In the genomic region with DNA sequence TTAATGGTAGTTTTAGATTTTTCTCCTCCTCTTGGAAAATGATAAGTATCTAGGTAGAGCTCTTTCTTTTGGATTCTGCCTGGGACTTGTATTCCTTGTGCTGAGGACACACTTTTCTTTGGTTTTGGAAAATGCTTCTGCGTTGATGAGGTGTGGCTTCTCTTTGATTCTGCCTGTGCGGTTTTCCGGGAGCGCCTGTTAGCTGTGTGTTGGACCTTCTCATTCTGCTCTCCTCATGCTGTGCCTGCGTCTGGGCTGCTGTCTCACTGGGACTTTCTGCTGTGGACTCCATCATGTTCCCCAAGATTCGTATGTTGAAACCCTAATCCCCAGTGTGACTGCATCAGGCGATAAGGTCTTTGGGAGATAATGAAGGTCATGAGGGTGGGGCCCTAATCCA, we compare ENCODE assay signal across 2 cellular contexts.
TF ChIP-seq lines count a peak whose summit lies in the region.

No MANE protein-coding gene starts in this region.

TF ChIP-seq in GM23338, 12 proteins besides CTCF, POLR2A, EP300 and RAD21:
- TF ChIP-seq, protein P1, sequence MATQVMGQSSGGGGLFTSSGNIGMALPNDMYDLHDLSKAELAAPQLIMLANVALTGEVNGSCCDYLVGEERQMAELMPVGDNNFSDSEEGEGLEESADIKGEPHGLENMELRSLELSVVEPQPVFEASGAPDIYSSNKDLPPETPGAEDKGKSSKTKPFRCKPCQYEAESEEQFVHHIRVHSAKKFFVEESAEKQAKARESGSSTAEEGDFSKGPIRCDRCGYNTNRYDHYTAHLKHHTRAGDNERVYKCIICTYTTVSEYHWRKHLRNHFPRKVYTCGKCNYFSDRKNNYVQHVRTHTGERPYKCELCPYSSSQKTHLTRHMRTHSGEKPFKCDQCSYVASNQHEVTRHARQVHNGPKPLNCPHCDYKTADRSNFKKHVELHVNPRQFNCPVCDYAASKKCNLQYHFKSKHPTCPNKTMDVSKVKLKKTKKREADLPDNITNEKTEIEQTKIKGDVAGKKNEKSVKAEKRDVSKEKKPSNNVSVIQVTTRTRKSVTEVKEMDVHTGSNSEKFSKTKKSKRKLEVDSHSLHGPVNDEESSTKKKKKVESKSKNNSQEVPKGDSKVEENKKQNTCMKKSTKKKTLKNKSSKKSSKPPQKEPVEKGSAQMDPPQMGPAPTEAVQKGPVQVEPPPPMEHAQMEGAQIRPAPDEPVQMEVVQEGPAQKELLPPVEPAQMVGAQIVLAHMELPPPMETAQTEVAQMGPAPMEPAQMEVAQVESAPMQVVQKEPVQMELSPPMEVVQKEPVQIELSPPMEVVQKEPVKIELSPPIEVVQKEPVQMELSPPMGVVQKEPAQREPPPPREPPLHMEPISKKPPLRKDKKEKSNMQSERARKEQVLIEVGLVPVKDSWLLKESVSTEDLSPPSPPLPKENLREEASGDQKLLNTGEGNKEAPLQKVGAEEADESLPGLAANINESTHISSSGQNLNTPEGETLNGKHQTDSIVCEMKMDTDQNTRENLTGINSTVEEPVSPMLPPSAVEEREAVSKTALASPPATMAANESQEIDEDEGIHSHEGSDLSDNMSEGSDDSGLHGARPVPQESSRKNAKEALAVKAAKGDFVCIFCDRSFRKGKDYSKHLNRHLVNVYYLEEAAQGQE (IDR thresholded peaks at IDR 0.05; ENCODE audit: unreplicated experiment) = no peak
- peak; percentile 42; the same call in 1 of the 2 replicates for TF ChIP-seq ZNF331 (CRISPR knock-in tag; IDR thresholded peaks at IDR 0.05; ENCODE audit: low read depth)
- no peak for TF ChIP-seq EZH2phosphoT487 (IDR thresholded peaks at IDR 0.05; ENCODE audit: unreplicated experiment)
- TF ChIP-seq, protein P2, sequence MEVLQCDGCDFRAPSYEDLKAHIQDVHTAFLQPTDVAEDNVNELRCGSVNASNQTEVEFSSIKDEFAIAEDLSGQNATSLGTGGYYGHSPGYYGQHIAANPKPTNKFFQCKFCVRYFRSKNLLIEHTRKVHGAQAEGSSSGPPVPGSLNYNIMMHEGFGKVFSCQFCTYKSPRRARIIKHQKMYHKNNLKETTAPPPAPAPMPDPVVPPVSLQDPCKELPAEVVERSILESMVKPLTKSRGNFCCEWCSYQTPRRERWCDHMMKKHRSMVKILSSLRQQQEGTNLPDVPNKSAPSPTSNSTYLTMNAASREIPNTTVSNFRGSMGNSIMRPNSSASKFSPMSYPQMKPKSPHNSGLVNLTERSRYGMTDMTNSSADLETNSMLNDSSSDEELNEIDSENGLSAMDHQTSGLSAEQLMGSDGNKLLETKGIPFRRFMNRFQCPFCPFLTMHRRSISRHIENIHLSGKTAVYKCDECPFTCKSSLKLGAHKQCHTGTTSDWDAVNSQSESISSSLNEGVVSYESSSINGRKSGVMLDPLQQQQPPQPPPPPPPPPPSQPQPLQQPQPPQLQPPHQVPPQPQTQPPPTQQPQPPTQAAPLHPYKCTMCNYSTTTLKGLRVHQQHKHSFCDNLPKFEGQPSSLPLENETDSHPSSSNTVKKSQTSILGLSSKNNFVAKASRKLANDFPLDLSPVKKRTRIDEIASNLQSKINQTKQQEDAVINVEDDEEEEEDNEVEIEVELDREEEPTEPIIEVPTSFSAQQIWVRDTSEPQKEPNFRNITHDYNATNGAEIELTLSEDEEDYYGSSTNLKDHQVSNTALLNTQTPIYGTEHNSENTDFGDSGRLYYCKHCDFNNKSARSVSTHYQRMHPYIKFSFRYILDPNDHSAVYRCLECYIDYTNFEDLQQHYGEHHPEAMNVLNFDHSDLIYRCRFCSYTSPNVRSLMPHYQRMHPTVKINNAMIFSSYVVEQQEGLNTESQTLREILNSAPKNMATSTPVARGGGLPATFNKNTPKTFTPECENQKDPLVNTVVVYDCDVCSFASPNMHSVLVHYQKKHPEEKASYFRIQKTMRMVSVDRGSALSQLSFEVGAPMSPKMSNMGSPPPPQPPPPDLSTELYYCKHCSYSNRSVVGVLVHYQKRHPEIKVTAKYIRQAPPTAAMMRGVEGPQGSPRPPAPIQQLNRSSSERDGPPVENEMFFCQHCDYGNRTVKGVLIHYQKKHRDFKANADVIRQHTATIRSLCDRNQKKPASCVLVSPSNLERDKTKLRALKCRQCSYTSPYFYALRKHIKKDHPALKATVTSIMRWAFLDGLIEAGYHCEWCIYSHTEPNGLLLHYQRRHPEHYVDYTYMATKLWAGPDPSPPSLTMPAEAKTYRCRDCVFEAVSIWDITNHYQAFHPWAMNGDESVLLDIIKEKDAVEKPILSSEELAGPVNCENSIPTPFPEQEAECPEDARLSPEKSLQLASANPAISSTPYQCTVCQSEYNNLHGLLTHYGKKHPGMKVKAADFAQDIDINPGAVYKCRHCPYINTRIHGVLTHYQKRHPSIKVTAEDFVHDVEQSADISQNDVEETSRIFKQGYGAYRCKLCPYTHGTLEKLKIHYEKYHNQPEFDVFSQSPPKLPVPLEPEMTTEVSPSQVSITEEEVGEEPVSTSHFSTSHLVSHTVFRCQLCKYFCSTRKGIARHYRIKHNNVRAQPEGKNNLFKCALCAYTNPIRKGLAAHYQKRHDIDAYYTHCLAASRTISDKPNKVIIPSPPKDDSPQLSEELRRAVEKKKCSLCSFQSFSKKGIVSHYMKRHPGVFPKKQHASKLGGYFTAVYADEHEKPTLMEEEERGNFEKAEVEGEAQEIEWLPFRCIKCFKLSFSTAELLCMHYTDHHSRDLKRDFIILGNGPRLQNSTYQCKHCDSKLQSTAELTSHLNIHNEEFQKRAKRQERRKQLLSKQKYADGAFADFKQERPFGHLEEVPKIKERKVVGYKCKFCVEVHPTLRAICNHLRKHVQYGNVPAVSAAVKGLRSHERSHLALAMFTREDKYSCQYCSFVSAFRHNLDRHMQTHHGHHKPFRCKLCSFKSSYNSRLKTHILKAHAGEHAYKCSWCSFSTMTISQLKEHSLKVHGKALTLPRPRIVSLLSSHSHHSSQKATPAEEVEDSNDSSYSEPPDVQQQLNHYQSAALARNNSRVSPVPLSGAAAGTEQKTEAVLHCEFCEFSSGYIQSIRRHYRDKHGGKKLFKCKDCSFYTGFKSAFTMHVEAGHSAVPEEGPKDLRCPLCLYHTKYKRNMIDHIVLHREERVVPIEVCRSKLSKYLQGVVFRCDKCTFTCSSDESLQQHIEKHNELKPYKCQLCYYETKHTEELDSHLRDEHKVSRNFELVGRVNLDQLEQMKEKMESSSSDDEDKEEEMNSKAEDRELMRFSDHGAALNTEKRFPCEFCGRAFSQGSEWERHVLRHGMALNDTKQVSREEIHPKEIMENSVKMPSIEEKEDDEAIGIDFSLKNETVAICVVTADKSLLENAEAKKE (CRISPR knock-in tag; IDR thresholded peaks at IDR 0.05) = no peak
- no peak for TF ChIP-seq STAT1 (IDR thresholded peaks at IDR 0.05; ENCODE audit: unreplicated experiment)
- TF ChIP-seq POLR2AphosphoS5 (IDR thresholded peaks at IDR 0.05; ENCODE audit: low read depth) = no peak
- TF ChIP-seq EZH2 (IDR thresholded peaks at IDR 0.05; ENCODE audit: low read depth, unreplicated experiment) = no peak
- no peak for TF ChIP-seq CREB1 (CRISPR knock-in tag; IDR thresholded peaks at IDR 0.05; ENCODE audit: low read depth)

TF ChIP-seq in H1, 55 proteins besides CTCF, POLR2A, EP300 and RAD21:
- TF ChIP-seq RBBP5 (IDR thresholded peaks at IDR 0.05; ENCODE audit: borderline replicate concordance, low read depth, low read length) (no peak), CBX5 (IDR thresholded peaks at IDR 0.05; ENCODE audit: low read depth, low read length) (0 out of 2 replicates have a peak, but pooled peaks have one; percentile 53), BACH1 (IDR thresholded peaks at IDR 0.05; ENCODE audit: low read length) (no peak)
